9 cellular contexts compared by ENCODE assay signal in genomic region chr7:130732980-130733865, GRCh38. TPM values are rescaled to one million over a fixed set of nuclear protein-coding genes. Genes with fewer than 3 reads are reported as not detected.
DNase-seq lines count a peak whose midpoint lies in the region; ATAC-seq and TF ChIP-seq lines count a peak whose summit lies in the region.
"Had no signal": no experiment of that assay in that cellular context is flagged by ENCODE, and none has a peak within 500 bp of the region (broad histone marks: within the 10 kb centered on the region; RNA-seq: fewer than 3 reads in every experiment).

No MANE protein-coding gene starts in this region.

- no peak for TF ChIP-seq RAD21 in liver (IDR thresholded peaks at IDR 0.05)

- H3K4me1 Mint-ChIP-seq in activated CD4-positive, alpha-beta T cell treated with anti-CD3 and anti-CD28 coated beads for 36 hours = peaks cover 8% of the 10 kb centered on the region

- TF ChIP-seq CTCF in OCI-LY7 (conservative IDR thresholded peaks at IDR 0.05; ENCODE audit: low read length) (no peak), astrocyte of the cerebellum (IDR thresholded peaks at IDR 0.05; ENCODE audit: low read depth, low read length, missing control alignments) (peak; percentile 10), liver (IDR thresholded peaks at IDR 0.05; ENCODE audit: low read depth, low read length, missing input control) (no peak), stomach (IDR thresholded peaks at IDR 0.05) (peak in 1 of 7 experiments; percentile 9)

- in situ Hi-C loops in astrocyte of the cerebellum (cut with HindIII; ENCODE audit: low sequenced_read_pairs) = loop anchor here (25.0 kb wide), 1 partner anchor 671 kb away; the partner anchor contains the start of genes KLHDC10 and ZC3HC1

- peak; percentile 55 for ATAC-seq in activated CD4-positive, alpha-beta T cell treated with anti-CD3 and anti-CD28 coated beads for 36 hours
- ATAC-seq in GM21825 (IDR thresholded peaks at IDR 0.05; ENCODE audit: unreplicated experiment) (no peak), HG03159 (IDR thresholded peaks at IDR 0.05; ENCODE audit: unreplicated experiment) (no peak)

- peaks cover 67% of the 10 kb centered on the region for H3K27me3 Mint-ChIP-seq in activated CD4-positive, alpha-beta T cell treated with anti-CD3 and anti-CD28 coated beads for 36 hours

- H3K36me3 ChIP-seq in OCI-LY7 (ENCODE audit: insufficient read depth, low read length) (no peaks in the 10 kb centered on the region), liver (ENCODE audit: control insufficient read depth in 4 of 4, insufficient read depth in 3 of 4, low read depth in 1 of 4, low read length in 3 of 4) (no peaks in the 10 kb centered on the region), stomach (peaks cover 0 to 14% (median 0%) of the 10 kb centered on the region in 4 donors)

- no peaks in the 10 kb centered on the region for H4K20me1 ChIP-seq in OCI-LY7 (ENCODE audit: insufficient read depth, low read length)

- H3K4me2 ChIP-seq in OCI-LY7 (ENCODE audit: low read length) = peak overlapping the region; percentile 86; the same call in 1 of the 2 replicates

- H3K27ac ChIP-seq in OCI-LY7 (ENCODE audit: low read depth, low read length, poor library complexity, severe bottlenecking) = no peak overlapping the region
- no peak overlapping the region for H3K27ac ChIP-seq in liver (ENCODE audit: low read depth in 1 of 2, low read length in 2 of 2)
- peak overlapping the region in 1 of 5 donors; percentile 24 for H3K27ac ChIP-seq in stomach

- DNase-seq in activated CD4-positive, alpha-beta T cell treated with anti-CD3 and anti-CD28 coated beads for 36 hours = peak; percentile 53
- DNase-seq in activated CD4-positive, alpha-beta T cell treated with anti-CD3 and anti-CD28 coated beads for 1 hour = no peak
- no peak for DNase-seq in OCI-LY7 (ENCODE audit: low spot score)
- DNase-seq in astrocyte of the cerebellum (ENCODE audit: low read depth) = no peak
- peak; percentile 33 for DNase-seq in stomach

- no peak overlapping the region for H2AFZ ChIP-seq in OCI-LY7 (ENCODE audit: low read length)

- H3K4me1 ChIP-seq in OCI-LY7 (ENCODE audit: insufficient read depth, low read length, poor library complexity, severe bottlenecking) = no peaks in the 10 kb centered on the region
- H3K4me1 ChIP-seq in liver (ENCODE audit: control insufficient read depth in 4 of 4, insufficient read depth in 4 of 4, low read length in 3 of 4) = peaks cover 3 to 12% (median 4%) of the 10 kb centered on the region in 4 donors
- H3K4me1 ChIP-seq in stomach = peaks cover 0 to 16% (median 10%) of the 10 kb centered on the region in 4 donors

- 17% methylated on average over 90 of the region's 90 CpGs for WGBS in liver
- WGBS in stomach, 5 donors = 9 to 21% (median 14%) methylated on average over 51 to 90 of the region's 90 CpGs

- CTCF ChIA-PET in activated CD4-positive, alpha-beta T cell treated with anti-CD3 and anti-CD28 coated beads for 36 hours (lab: Charles Lee) = interaction anchor here (0.7 kb wide), 1 partner anchor 530 kb away, joined by 3 read pairs; no protein-coding TSS in a partner anchor
- CTCF ChIA-PET in OCI-LY7 (lab: Charles Lee; ENCODE audit: unreplicated experiment) = no interaction called here

- peak overlapping the region; percentile 60 for H3K4me3 Mint-ChIP-seq in activated CD4-positive, alpha-beta T cell treated with anti-CD3 and anti-CD28 coated beads for 36 hours

- TF ChIP-seq POLR2A in stomach (IDR thresholded peaks at IDR 0.05) = no peak

- H3K9me3 ChIP-seq in OCI-LY7 (ENCODE audit: low read length) (no peaks in the 10 kb centered on the region), liver (ENCODE audit: control insufficient read depth in 4 of 4, low read length in 3 of 4) (peaks cover 5 to 23% (median 15%) of the 10 kb centered on the region in 4 donors), stomach (peaks cover 15 to 49% (median 39%) of the 10 kb centered on the region in 4 donors)

- no peaks in the 10 kb centered on the region for H3K9me2 ChIP-seq in OCI-LY7 (ENCODE audit: insufficient read depth, low read length)

- H3K36me3 Mint-ChIP-seq in activated CD4-positive, alpha-beta T cell treated with anti-CD3 and anti-CD28 coated beads for 36 hours (ENCODE audit: low read depth) = peaks cover 6% of the 10 kb centered on the region

- no peaks in the 10 kb centered on the region for H3K79me2 ChIP-seq in OCI-LY7 (ENCODE audit: insufficient read depth, low read depth, low read length)

- no peak overlapping the region for H3K9ac ChIP-seq in liver (ENCODE audit: low read depth in 1 of 2, low read length in 2 of 2)

- peaks cover 7% of the 10 kb centered on the region for H3K9me3 Mint-ChIP-seq in activated CD4-positive, alpha-beta T cell treated with anti-CD3 and anti-CD28 coated beads for 36 hours (ENCODE audit: low read depth)

- no peak for TF ChIP-seq EP300 in stomach (IDR thresholded peaks at IDR 0.05)

- no TSS peak for BruUV-seq in OCI-LY7 (replicated peaks; lab: Mats Ljungman, UMichigan)

- POLR2A ChIA-PET in activated CD4-positive, alpha-beta T cell treated with anti-CD3 and anti-CD28 coated beads for 36 hours (lab: Charles Lee) = no interaction called here
- POLR2A ChIA-PET in OCI-LY7 (lab: Charles Lee) = no interaction called here

- H3K27ac Mint-ChIP-seq in activated CD4-positive, alpha-beta T cell treated with anti-CD3 and anti-CD28 coated beads for 36 hours = no peak overlapping the region

- intact Hi-C loops in activated CD4-positive, alpha-beta T cell treated with anti-CD3 and anti-CD28 coated beads for 36 hours (cut with DNase I, micrococcal nuclease) = loop anchor here in 1 of 2 experiments (5.0 to 10.0 kb wide), 2 partner anchors 661 to 948 kb away; partner anchors contain the start of gene KLHDC10
- intact Hi-C loops in OCI-LY7 (cut with micrococcal nuclease; ENCODE audit: unreplicated experiment) = no loop called here
- intact Hi-C loops in stomach (cut with DNase I; ENCODE audit: low total_unique reads) = no loop called here

- peak overlapping the region; percentile 45 for H3K4me3 ChIP-seq in OCI-LY7 (ENCODE audit: low read depth, low read length, poor library complexity, severe bottlenecking)
- H3K4me3 ChIP-seq in astrocyte of the cerebellum (ENCODE audit: low read depth, low read length) = peak overlapping the region; percentile 55
- peak overlapping the region in 2 of 3 donors; percentile 5 to 73 for H3K4me3 ChIP-seq in liver (ENCODE audit: low read depth in 1 of 3, low read length in 3 of 3)
- H3K4me3 ChIP-seq in stomach = peak overlapping the region; percentile 44 to 68 (median 55)

- H3K27me3 ChIP-seq in liver (ENCODE audit: control insufficient read depth in 4 of 4, insufficient read depth in 4 of 4, low read length in 3 of 4) = peaks cover 0 to 18% (median 7%) of the 10 kb centered on the region in 4 donors
- peaks cover 8 to 100% (median 53%) of the 10 kb centered on the region in 3 donors for H3K27me3 ChIP-seq in stomach

TF ChIP-seq in liver, 16 proteins besides CTCF, POLR2A, EP300 and RAD21:
- TF ChIP-seq ATF3 (IDR thresholded peaks at IDR 0.05) = no peak
- TF ChIP-seq, protein P1, sequence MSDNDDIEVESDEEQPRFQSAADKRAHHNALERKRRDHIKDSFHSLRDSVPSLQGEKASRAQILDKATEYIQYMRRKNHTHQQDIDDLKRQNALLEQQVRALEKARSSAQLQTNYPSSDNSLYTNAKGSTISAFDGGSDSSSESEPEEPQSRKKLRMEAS (IDR thresholded peaks at IDR 0.05) = no peak

RNA-seq across cellular contexts. Expression of gene KLF14, which starts 0.8 kb away (rescaled TPM):
- total RNA-seq in activated CD4-positive, alpha-beta T cell treated with anti-CD3 and anti-CD28 coated beads for 36 hours = not detected
- not detected in 2 replicates for total RNA-seq in OCI-LY7 (2014; rRNA removed; shearing (Covaris generic))
- total RNA-seq in OCI-LY7 (2022) = not detected in 2 replicates
- total RNA-seq in liver = under 1 TPM; 0.05 to 0.08 TPM
- polyA plus RNA-seq in liver = not detected
- under 1 TPM in 1 of 5 donors, not detected in 4; 0.37 TPM for total RNA-seq in stomach
- not detected for polyA plus RNA-seq in stomach
- polyA plus RNA-seq: aorta had no signal

RNA-seq across cellular contexts. Expression of gene TSGA13, which starts 46.9 kb away (rescaled TPM):
- total RNA-seq in activated CD4-positive, alpha-beta T cell treated with anti-CD3 and anti-CD28 coated beads for 36 hours = not detected
- not detected in 2 replicates for total RNA-seq in OCI-LY7 (2014; rRNA removed; shearing (Covaris generic))
- total RNA-seq in OCI-LY7 (2022) = not detected in 2 replicates
- not detected for total RNA-seq in liver
- not detected for polyA plus RNA-seq in liver
- total RNA-seq in stomach = not detected
- not detected for polyA plus RNA-seq in stomach
- total RNA-seq: aorta had no signal
- polyA plus RNA-seq: aorta had no signal

Comparison
In these comparisons a context has a peak if more than half of its experiments do, and no peak if none do; other contexts are left out.
1. DNase-seq: peak in activated CD4-positive, alpha-beta T cell treated with anti-CD3 and anti-CD28 coated beads for 36 hours (single experiment) and stomach (single experiment); none in activated CD4-positive, alpha-beta T cell treated with anti-CD3 and anti-CD28 coated beads for 1 hour (single experiment), OCI-LY7 (single experiment) and astrocyte of the cerebellum (single experiment).
2. Peak in every context shown above with its lines, with median percentiles within 50 percentile points of each other: H3K4me3 ChIP-seq.